1 cellular context compared by ENCODE assay signal in the genomic region with DNA sequence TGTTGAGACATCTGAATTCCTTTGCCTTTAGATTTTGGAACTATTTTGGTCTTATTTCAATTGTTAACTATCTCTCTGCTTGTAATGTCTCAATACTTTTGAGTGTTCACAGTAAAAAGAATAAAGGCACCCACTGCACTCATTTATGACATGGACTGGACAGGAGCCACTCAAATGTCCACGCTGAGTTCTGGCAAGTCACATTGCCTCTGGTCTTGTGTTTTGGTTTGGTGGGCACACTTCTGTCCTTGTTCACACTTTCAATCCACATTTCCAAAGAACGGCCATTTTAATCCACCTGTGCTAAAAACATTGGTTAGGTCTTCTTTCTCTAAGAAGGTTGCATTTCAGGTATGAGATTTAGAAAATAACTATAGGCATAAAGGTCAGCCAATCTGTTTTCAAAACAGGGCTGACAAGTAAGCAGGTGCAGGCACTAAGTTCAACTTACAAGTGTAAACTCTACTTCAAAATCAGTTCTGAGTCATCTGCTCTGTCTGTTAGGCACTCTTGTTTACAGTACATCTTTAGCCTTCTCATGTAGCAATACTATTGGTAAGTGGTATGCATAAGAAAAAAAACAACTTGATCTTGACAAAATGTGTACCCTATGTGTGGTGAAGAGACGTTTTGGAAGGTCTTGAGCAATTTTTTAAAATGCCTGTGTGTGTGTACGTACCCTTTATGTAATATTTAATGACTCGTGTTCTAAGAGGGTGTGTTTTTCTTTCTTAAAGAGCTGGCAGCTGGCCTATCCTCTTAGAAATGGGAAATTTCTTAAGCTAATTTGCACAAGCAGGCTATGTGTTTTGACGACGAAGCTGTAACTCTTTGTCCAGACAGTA.
A peak's percentile ranks its signal among the peaks of the same experiment; 100 is the strongest.
TF ChIP-seq lines count a peak whose summit lies in the region.

No MANE protein-coding gene starts in this region.

TF ChIP-seq in HepG2, 621 proteins besides CTCF, POLR2A, EP300 and RAD21 (continued from another document and continues in another):
- TF ChIP-seq, protein P1, sequence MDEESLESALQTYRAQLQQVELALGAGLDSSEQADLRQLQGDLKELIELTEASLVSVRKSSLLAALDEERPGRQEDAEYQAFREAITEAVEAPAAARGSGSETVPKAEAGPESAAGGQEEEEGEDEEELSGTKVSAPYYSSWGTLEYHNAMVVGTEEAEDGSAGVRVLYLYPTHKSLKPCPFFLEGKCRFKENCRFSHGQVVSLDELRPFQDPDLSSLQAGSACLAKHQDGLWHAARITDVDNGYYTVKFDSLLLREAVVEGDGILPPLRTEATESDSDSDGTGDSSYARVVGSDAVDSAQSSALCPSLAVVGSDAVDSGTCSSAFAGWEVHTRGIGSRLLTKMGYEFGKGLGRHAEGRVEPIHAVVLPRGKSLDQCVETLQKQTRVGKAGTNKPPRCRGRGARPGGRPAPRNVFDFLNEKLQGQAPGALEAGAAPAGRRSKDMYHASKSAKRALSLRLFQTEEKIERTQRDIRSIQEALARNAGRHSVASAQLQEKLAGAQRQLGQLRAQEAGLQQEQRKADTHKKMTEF (CRISPR knock-in tag; IDR thresholded peaks at IDR 0.05) = peak; percentile 39; the same call in 1 of the 2 replicates
- TF ChIP-seq HNRNPL (IDR thresholded peaks at IDR 0.05; ENCODE audit: low read depth, low read length) (no peak), RXRB (CRISPR knock-in tag; IDR thresholded peaks at IDR 0.05; ENCODE audit: borderline replicate concordance) (peak; percentile 66; the same call in 1 of the 2 replicates), MTF1 (CRISPR knock-in tag; IDR thresholded peaks at IDR 0.05) (no peak), DNMT3B (CRISPR knock-in tag; conservative IDR thresholded peaks at IDR 0.05) (no peak), ZNF563 (CRISPR knock-in tag; IDR thresholded peaks at IDR 0.05) (no peak), SKI (IDR thresholded peaks at IDR 0.05; ENCODE audit: partially characterized antibody) (peak; percentile 88), IKZF4 (CRISPR knock-in tag; IDR thresholded peaks at IDR 0.05; ENCODE audit: borderline replicate concordance, low read depth, not compliant biosample characterization) (no peak), LCORL (IDR thresholded peaks at IDR 0.05) (no peak), LCORL (CRISPR knock-in tag; IDR thresholded peaks at IDR 0.05) (peak; percentile 75; the same call in 1 of the 2 replicates), POLR2G (IDR thresholded peaks at IDR 0.05; ENCODE audit: low read depth, low read length) (no peak), FOSL2 (CRISPR knock-in tag; IDR thresholded peaks at IDR 0.05) (peak; percentile 90), ZNF607 (CRISPR knock-in tag; IDR thresholded peaks at IDR 0.05; ENCODE audit: borderline replicate concordance) (no peak), ZNF3 (CRISPR knock-in tag; IDR thresholded peaks at IDR 0.05) (no peak), ZNF619 (CRISPR knock-in tag; IDR thresholded peaks at IDR 0.05) (no peak), HNF4G (IDR thresholded peaks at IDR 0.05; ENCODE audit: borderline replicate concordance, low read depth, low read length) (no peak), HNF4G (CRISPR knock-in tag; IDR thresholded peaks at IDR 0.05; ENCODE audit: borderline replicate concordance, low read depth) (no peak), ZNF468 (CRISPR knock-in tag; IDR thresholded peaks at IDR 0.05) (no peak), ARNT (IDR thresholded peaks at IDR 0.05) (no peak), JUND (CRISPR knock-in tag; IDR thresholded peaks at IDR 0.05) (0 out of 2 replicates have a peak, but pooled peaks have one; percentile 32), KDM2A (CRISPR knock-in tag; IDR thresholded peaks at IDR 0.05; ENCODE audit: borderline replicate concordance, low read depth) (no peak), TMF1 (CRISPR knock-in tag; IDR thresholded peaks at IDR 0.05; ENCODE audit: low read depth) (no peak), ZNF235 (CRISPR knock-in tag; IDR thresholded peaks at IDR 0.05; ENCODE audit: borderline replicate concordance) (no peak), ARID2 (CRISPR knock-in tag; IDR thresholded peaks at IDR 0.05; ENCODE audit: borderline replicate concordance) (no peak), MED8 (CRISPR knock-in tag; IDR thresholded peaks at IDR 0.05; ENCODE audit: insufficient replicate concordance) (no peak), SAFB2 (CRISPR knock-in tag; IDR thresholded peaks at IDR 0.05; ENCODE audit: borderline replicate concordance, low read depth) (no peak), NCOA2 (CRISPR knock-in tag; IDR thresholded peaks at IDR 0.05) (peak; percentile 14; the same call in 1 of the 2 replicates), MBNL3 (CRISPR knock-in tag; conservative IDR thresholded peaks at IDR 0.05) (no peak), ZNF672 (CRISPR knock-in tag; IDR thresholded peaks at IDR 0.05) (no peak), ZSCAN12 (CRISPR knock-in tag; IDR thresholded peaks at IDR 0.05) (no peak)
- TF ChIP-seq, protein P2, sequence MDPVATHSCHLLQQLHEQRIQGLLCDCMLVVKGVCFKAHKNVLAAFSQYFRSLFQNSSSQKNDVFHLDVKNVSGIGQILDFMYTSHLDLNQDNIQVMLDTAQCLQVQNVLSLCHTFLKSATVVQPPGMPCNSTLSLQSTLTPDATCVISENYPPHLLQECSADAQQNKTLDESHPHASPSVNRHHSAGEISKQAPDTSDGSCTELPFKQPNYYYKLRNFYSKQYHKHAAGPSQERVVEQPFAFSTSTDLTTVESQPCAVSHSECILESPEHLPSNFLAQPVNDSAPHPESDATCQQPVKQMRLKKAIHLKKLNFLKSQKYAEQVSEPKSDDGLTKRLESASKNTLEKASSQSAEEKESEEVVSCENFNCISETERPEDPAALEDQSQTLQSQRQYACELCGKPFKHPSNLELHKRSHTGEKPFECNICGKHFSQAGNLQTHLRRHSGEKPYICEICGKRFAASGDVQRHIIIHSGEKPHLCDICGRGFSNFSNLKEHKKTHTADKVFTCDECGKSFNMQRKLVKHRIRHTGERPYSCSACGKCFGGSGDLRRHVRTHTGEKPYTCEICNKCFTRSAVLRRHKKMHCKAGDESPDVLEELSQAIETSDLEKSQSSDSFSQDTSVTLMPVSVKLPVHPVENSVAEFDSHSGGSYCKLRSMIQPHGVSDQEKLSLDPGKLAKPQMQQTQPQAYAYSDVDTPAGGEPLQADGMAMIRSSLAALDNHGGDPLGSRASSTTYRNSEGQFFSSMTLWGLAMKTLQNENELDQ (CRISPR knock-in tag; IDR thresholded peaks at IDR 0.05; ENCODE audit: borderline replicate concordance) = no peak
- TF ChIP-seq, protein P3, sequence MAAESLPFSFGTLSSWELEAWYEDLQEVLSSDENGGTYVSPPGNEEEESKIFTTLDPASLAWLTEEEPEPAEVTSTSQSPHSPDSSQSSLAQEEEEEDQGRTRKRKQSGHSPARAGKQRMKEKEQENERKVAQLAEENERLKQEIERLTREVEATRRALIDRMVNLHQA (CRISPR knock-in tag; IDR thresholded peaks at IDR 0.05) = no peak
- TF ChIP-seq, protein P4, sequence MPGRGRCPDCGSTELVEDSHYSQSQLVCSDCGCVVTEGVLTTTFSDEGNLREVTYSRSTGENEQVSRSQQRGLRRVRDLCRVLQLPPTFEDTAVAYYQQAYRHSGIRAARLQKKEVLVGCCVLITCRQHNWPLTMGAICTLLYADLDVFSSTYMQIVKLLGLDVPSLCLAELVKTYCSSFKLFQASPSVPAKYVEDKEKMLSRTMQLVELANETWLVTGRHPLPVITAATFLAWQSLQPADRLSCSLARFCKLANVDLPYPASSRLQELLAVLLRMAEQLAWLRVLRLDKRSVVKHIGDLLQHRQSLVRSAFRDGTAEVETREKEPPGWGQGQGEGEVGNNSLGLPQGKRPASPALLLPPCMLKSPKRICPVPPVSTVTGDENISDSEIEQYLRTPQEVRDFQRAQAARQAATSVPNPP (CRISPR knock-in tag; IDR thresholded peaks at IDR 0.05) = no peak
- TF ChIP-seq, protein P5, sequence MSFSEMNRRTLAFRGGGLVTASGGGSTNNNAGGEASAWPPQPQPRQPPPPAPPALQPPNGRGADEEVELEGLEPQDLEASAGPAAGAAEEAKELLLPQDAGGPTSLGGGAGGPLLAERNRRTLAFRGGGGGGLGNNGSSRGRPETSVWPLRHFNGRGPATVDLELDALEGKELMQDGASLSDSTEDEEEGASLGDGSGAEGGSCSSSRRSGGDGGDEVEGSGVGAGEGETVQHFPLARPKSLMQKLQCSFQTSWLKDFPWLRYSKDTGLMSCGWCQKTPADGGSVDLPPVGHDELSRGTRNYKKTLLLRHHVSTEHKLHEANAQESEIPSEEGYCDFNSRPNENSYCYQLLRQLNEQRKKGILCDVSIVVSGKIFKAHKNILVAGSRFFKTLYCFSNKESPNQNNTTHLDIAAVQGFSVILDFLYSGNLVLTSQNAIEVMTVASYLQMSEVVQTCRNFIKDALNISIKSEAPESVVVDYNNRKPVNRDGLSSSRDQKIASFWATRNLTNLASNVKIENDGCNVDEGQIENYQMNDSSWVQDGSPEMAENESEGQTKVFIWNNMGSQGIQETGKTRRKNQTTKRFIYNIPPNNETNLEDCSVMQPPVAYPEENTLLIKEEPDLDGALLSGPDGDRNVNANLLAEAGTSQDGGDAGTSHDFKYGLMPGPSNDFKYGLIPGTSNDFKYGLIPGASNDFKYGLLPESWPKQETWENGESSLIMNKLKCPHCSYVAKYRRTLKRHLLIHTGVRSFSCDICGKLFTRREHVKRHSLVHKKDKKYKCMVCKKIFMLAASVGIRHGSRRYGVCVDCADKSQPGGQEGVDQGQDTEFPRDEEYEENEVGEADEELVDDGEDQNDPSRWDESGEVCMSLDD (CRISPR knock-in tag; IDR thresholded peaks at IDR 0.05; ENCODE audit: borderline replicate concordance) = no peak
- TF ChIP-seq, protein P6, sequence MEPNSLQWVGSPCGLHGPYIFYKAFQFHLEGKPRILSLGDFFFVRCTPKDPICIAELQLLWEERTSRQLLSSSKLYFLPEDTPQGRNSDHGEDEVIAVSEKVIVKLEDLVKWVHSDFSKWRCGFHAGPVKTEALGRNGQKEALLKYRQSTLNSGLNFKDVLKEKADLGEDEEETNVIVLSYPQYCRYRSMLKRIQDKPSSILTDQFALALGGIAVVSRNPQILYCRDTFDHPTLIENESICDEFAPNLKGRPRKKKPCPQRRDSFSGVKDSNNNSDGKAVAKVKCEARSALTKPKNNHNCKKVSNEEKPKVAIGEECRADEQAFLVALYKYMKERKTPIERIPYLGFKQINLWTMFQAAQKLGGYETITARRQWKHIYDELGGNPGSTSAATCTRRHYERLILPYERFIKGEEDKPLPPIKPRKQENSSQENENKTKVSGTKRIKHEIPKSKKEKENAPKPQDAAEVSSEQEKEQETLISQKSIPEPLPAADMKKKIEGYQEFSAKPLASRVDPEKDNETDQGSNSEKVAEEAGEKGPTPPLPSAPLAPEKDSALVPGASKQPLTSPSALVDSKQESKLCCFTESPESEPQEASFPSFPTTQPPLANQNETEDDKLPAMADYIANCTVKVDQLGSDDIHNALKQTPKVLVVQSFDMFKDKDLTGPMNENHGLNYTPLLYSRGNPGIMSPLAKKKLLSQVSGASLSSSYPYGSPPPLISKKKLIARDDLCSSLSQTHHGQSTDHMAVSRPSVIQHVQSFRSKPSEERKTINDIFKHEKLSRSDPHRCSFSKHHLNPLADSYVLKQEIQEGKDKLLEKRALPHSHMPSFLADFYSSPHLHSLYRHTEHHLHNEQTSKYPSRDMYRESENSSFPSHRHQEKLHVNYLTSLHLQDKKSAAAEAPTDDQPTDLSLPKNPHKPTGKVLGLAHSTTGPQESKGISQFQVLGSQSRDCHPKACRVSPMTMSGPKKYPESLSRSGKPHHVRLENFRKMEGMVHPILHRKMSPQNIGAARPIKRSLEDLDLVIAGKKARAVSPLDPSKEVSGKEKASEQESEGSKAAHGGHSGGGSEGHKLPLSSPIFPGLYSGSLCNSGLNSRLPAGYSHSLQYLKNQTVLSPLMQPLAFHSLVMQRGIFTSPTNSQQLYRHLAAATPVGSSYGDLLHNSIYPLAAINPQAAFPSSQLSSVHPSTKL (CRISPR knock-in tag; IDR thresholded peaks at IDR 0.05) = peak; percentile 97
- TF ChIP-seq, protein P7, sequence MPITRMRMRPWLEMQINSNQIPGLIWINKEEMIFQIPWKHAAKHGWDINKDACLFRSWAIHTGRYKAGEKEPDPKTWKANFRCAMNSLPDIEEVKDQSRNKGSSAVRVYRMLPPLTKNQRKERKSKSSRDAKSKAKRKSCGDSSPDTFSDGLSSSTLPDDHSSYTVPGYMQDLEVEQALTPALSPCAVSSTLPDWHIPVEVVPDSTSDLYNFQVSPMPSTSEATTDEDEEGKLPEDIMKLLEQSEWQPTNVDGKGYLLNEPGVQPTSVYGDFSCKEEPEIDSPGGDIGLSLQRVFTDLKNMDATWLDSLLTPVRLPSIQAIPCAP (CRISPR knock-in tag; IDR thresholded peaks at IDR 0.05; ENCODE audit: low read depth) = no peak
- TF ChIP-seq, protein P8, sequence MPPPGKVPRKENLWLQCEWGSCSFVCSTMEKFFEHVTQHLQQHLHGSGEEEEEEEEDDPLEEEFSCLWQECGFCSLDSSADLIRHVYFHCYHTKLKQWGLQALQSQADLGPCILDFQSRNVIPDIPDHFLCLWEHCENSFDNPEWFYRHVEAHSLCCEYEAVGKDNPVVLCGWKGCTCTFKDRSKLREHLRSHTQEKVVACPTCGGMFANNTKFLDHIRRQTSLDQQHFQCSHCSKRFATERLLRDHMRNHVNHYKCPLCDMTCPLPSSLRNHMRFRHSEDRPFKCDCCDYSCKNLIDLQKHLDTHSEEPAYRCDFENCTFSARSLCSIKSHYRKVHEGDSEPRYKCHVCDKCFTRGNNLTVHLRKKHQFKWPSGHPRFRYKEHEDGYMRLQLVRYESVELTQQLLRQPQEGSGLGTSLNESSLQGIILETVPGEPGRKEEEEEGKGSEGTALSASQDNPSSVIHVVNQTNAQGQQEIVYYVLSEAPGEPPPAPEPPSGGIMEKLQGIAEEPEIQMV (CRISPR knock-in tag; IDR thresholded peaks at IDR 0.05; ENCODE audit: low read depth) = no peak
- TF ChIP-seq, protein P9, sequence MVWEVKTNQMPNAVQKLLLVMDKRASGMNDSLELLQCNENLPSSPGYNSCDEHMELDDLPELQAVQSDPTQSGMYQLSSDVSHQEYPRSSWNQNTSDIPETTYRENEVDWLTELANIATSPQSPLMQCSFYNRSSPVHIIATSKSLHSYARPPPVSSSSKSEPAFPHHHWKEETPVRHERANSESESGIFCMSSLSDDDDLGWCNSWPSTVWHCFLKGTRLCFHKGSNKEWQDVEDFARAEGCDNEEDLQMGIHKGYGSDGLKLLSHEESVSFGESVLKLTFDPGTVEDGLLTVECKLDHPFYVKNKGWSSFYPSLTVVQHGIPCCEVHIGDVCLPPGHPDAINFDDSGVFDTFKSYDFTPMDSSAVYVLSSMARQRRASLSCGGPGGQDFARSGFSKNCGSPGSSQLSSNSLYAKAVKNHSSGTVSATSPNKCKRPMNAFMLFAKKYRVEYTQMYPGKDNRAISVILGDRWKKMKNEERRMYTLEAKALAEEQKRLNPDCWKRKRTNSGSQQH (CRISPR knock-in tag; IDR thresholded peaks at IDR 0.05; ENCODE audit: low read depth) = no peak
